In genomic region chr15:43777293-43777819, GRCh38 we compare ENCODE assay signal across 8 cellular contexts. TPM values are rescaled to one million over a fixed set of nuclear protein-coding genes. Genes with fewer than 3 reads are reported as not detected.
DNase-seq lines count a peak whose midpoint lies in the region; ATAC-seq and TF ChIP-seq lines count a peak whose summit lies in the region.

No MANE protein-coding gene starts in this region.

- peak overlapping the region; percentile 51 for H3K4me3 ChIP-seq in ectodermal cell (ENCODE audit: insufficient read depth, low read depth, low read length)

- no peak overlapping the region for H3K27ac ChIP-seq in ectodermal cell (ENCODE audit: insufficient read depth, low read depth, low read length, poor library complexity, severe bottlenecking)

- CTCF ChIA-PET in activated CD8-positive, alpha-beta T cell treated with anti-CD3 and anti-CD28 coated beads for 36 hours (lab: Charles Lee): interaction anchor here (0.6 to 3.0 kb wide), 21 partner anchors 9 to 288 kb away, joined by 3 to 17 read pairs (median 4); partner anchors contain the start of genes HYPK, MFAP1, PDIA3 and SERF2

- peaks cover 29% of the 10 kb centered on the region for H3K4me1 Mint-ChIP-seq in activated CD8-positive, alpha-beta T cell treated with anti-CD3 and anti-CD28 coated beads for 36 hours (ENCODE audit: low read depth)

- ATAC-seq in GM19043 (IDR thresholded peaks at IDR 0.05; ENCODE audit: low read depth, unreplicated experiment) (peak; percentile 46), HG03378 (IDR thresholded peaks at IDR 0.05; ENCODE audit: unreplicated experiment) (peak; percentile 46)
- peak; percentile 86 for ATAC-seq in activated CD8-positive, alpha-beta T cell treated with anti-CD3 and anti-CD28 coated beads for 36 hours

- DNase-seq in Ammon's horn (ENCODE audit: low spot score) (peak; percentile 73), NCI-H748 (lab: John Stamatoyannopoulos, UW; ENCODE audit: unreplicated experiment) (peak; percentile 76), mesenteric fat pad (ENCODE audit: low spot score) (peak; percentile 94)
- DNase-seq in activated CD8-positive, alpha-beta T cell treated with anti-CD3 and anti-CD28 coated beads for 36 hours: peak; percentile 96
- peak; percentile 86 to 88 for DNase-seq in stimulated activated CD8-positive, alpha-beta memory T cell treated with anti-CD3 and anti-CD28 coated beads, Interleukin-15, amount 100 ng/mL, for 48 hours (ENCODE audit: low read depth in 2 of 2)

- no peaks in the 10 kb centered on the region for H3K9me3 ChIP-seq in ectodermal cell (ENCODE audit: control insufficient read depth, low read length)

- peak overlapping the region; percentile 80 for H3K4me3 Mint-ChIP-seq in activated CD8-positive, alpha-beta T cell treated with anti-CD3 and anti-CD28 coated beads for 36 hours

- peaks cover 24% of the 10 kb centered on the region for H3K36me3 Mint-ChIP-seq in activated CD8-positive, alpha-beta T cell treated with anti-CD3 and anti-CD28 coated beads for 36 hours (ENCODE audit: low read depth)

- no peaks in the 10 kb centered on the region for H3K4me1 ChIP-seq in ectodermal cell (ENCODE audit: control insufficient read depth, insufficient read depth, low read length)

- H3K27ac Mint-ChIP-seq in activated CD8-positive, alpha-beta T cell treated with anti-CD3 and anti-CD28 coated beads for 36 hours: peak overlapping the region; percentile 95

- intact Hi-C loops in activated CD8-positive, alpha-beta T cell treated with anti-CD3 and anti-CD28 coated beads for 36 hours (cut with micrococcal nuclease): no loop called here

- H3K27me3 ChIP-seq in ectodermal cell (ENCODE audit: control insufficient read depth, insufficient read depth, low read length, poor library complexity, severe bottlenecking): peaks cover 20% of the 10 kb centered on the region

- peak; percentile 70 for TF ChIP-seq CTCF in activated CD8-positive, alpha-beta T cell treated with anti-CD3 and anti-CD28 coated beads for 36 hours (IDR thresholded peaks at IDR 0.05)

- H3K27me3 Mint-ChIP-seq in activated CD8-positive, alpha-beta T cell treated with anti-CD3 and anti-CD28 coated beads for 36 hours: no peaks in the 10 kb centered on the region

- WGBS in ectodermal cell, 2 experiments: 1 to 2% methylated on average over 28 of the region's 28 CpGs

- peaks cover 5% of the 10 kb centered on the region for H3K36me3 ChIP-seq in ectodermal cell (ENCODE audit: control insufficient read depth, insufficient read depth, low read length)

- POLR2A ChIA-PET in activated CD8-positive, alpha-beta T cell treated with anti-CD3 and anti-CD28 coated beads for 36 hours (lab: Charles Lee): interaction anchor here (0.9 to 3.5 kb wide), 14 partner anchors 9 to 50 kb away, joined by 3 to 30 read pairs (median 8); partner anchors contain the start of genes HYPK, MFAP1, PDIA3 and SERF2

- H3K9me3 Mint-ChIP-seq in activated CD8-positive, alpha-beta T cell treated with anti-CD3 and anti-CD28 coated beads for 36 hours: no peaks in the 10 kb centered on the region

RNA-seq across cellular contexts. Expression of gene ELL3, which starts 0.6 kb away (rescaled TPM):
- total RNA-seq in activated CD8-positive, alpha-beta T cell treated with anti-CD3 and anti-CD28 coated beads for 36 hours: 1 to 10 TPM; 2.3 to 2.4 TPM
- 1.1 TPM for polyA plus RNA-seq in ectodermal cell (2013, experiment 1 of 4)
- polyA plus RNA-seq in ectodermal cell (2013, experiment 2 of 4): 1.2 TPM
- 1.2 TPM for polyA plus RNA-seq in ectodermal cell (2013, experiment 3 of 4)
- polyA plus RNA-seq in ectodermal cell (2013, experiment 4 of 4): 2.8 TPM
- 2.0 TPM for total RNA-seq in mesenteric fat pad

RNA-seq across cellular contexts. Expression of gene SERF2, which starts 14.8 kb away (rescaled TPM):
- 100 to 1,000 TPM; 775 to 810 TPM for total RNA-seq in activated CD8-positive, alpha-beta T cell treated with anti-CD3 and anti-CD28 coated beads for 36 hours
- polyA plus RNA-seq in ectodermal cell (2013, experiment 1 of 4): 666 TPM
- polyA plus RNA-seq in ectodermal cell (2013, experiment 2 of 4): 569 TPM
- polyA plus RNA-seq in ectodermal cell (2013, experiment 3 of 4): 632 TPM
- polyA plus RNA-seq in ectodermal cell (2013, experiment 4 of 4): 697 TPM
- 932 TPM for total RNA-seq in mesenteric fat pad

RNA-seq across cellular contexts. Expression of gene SERINC4, which starts 22.7 kb away (rescaled TPM):
- total RNA-seq in activated CD8-positive, alpha-beta T cell treated with anti-CD3 and anti-CD28 coated beads for 36 hours: under 1 TPM in 1 of 2 experiments, not detected in 1; 0.09 TPM
- polyA plus RNA-seq in ectodermal cell (2013, experiment 1 of 4): not detected
- polyA plus RNA-seq in ectodermal cell (2013, experiment 2 of 4): 0.09 TPM
- 0.11 TPM for polyA plus RNA-seq in ectodermal cell (2013, experiment 3 of 4)
- 0.24 TPM for polyA plus RNA-seq in ectodermal cell (2013, experiment 4 of 4)
- 0.22 TPM for total RNA-seq in mesenteric fat pad

RNA-seq across cellular contexts. Expression of gene HYPK, which starts 23.0 kb away (rescaled TPM):
- 10 to 100 TPM; 15.5 to 16.1 TPM for total RNA-seq in activated CD8-positive, alpha-beta T cell treated with anti-CD3 and anti-CD28 coated beads for 36 hours
- 10.2 TPM for polyA plus RNA-seq in ectodermal cell (2013, experiment 1 of 4)
- 10.4 TPM for polyA plus RNA-seq in ectodermal cell (2013, experiment 2 of 4)
- 5.6 TPM for polyA plus RNA-seq in ectodermal cell (2013, experiment 3 of 4)
- polyA plus RNA-seq in ectodermal cell (2013, experiment 4 of 4): 9.1 TPM
- 18.0 TPM for total RNA-seq in mesenteric fat pad

RNA-seq across cellular contexts. Expression of gene PDIA3, which starts 31.1 kb away (rescaled TPM):
- 100 to 1,000 TPM; 213 to 241 TPM for total RNA-seq in activated CD8-positive, alpha-beta T cell treated with anti-CD3 and anti-CD28 coated beads for 36 hours
- 501 TPM for polyA plus RNA-seq in ectodermal cell (2013, experiment 1 of 4)
- polyA plus RNA-seq in ectodermal cell (2013, experiment 2 of 4): 450 TPM
- polyA plus RNA-seq in ectodermal cell (2013, experiment 3 of 4): 390 TPM
- polyA plus RNA-seq in ectodermal cell (2013, experiment 4 of 4): 389 TPM
- 295 TPM for total RNA-seq in mesenteric fat pad
